ENCODE assay signal across 1 cellular context in genomic region chr3:191358929-191359328, GRCh38.
A peak's percentile ranks its signal among the peaks of the same experiment; 100 is the strongest.
TF ChIP-seq lines count a peak whose summit lies in the region.

No MANE protein-coding gene starts in this region.

TF ChIP-seq in GM12878, 131 proteins besides CTCF, POLR2A, EP300 and RAD21 (continued from another document):
- TF ChIP-seq RELB (IDR thresholded peaks at IDR 0.05; ENCODE audit: low read depth) (peak; percentile 37; the same call in 1 of the 2 replicates), NFIC (IDR thresholded peaks at IDR 0.05; ENCODE audit: low read depth, low read length) (0 out of 2 replicates have a peak, but pooled peaks have one; percentile 47), ETV6 (conservative IDR thresholded peaks at IDR 0.05 in 1 of 2, IDR thresholded peaks at IDR 0.05 in 1 of 2; ENCODE audit: borderline replicate concordance in 1 of 2, low read depth in 1 of 2) (peak in 1 of 2 experiments; percentile 10; a peak in 1 of 4 replicates), IKZF1 (conservative IDR thresholded peaks at IDR 0.05) (0 out of 2 replicates have a peak, but pooled peaks have one; percentile 12)
- TF ChIP-seq, protein P1, sequence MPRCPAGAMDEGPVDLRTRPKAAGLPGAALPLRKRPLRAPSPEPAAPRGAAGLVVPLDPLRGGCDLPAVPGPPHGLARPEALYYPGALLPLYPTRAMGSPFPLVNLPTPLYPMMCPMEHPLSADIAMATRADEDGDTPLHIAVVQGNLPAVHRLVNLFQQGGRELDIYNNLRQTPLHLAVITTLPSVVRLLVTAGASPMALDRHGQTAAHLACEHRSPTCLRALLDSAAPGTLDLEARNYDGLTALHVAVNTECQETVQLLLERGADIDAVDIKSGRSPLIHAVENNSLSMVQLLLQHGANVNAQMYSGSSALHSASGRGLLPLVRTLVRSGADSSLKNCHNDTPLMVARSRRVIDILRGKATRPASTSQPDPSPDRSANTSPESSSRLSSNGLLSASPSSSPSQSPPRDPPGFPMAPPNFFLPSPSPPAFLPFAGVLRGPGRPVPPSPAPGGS (IDR thresholded peaks at IDR 0.05; ENCODE audit: borderline replicate concordance, insufficient read depth, low read depth, low read length, poor library complexity, severe bottlenecking), result no peak
